ENCODE assay signal across 23 cellular contexts in the genomic region with DNA sequence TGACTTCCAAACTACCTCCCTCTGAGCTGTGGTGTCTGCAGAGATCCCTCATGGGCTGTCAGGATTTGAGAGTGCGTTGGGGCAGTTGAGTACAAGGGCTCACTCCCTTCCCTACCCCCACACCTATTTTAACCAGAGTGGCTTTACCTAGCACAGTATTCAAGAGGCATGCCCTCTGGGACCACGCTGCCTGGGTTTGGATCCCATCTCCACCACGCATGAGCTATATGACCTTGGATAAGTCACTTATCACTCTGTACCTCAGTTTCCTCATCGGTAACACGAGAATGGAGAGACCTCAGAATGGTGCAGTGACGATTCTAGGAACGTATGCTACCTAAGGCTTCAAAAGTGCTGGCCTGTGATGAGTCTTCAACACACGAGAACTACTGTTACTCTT.
"Had no signal": no experiment of that assay in that cellular context is flagged by ENCODE, and none has a peak within 500 bp of the region (broad histone marks: within the 10 kb centered on the region; RNA-seq: fewer than 3 reads in every experiment).

No MANE protein-coding gene starts in this region.

- H3K27ac Mint-ChIP-seq: activated CD4-positive, alpha-beta memory T cell treated with anti-CD3 and anti-CD28 coated beads for 36 hours; activated CD4-positive, alpha-beta T cell treated with anti-CD3 and anti-CD28 coated beads, Interleukin-2, amount 10 ng/mL, durations not matched to agents 7 days and 5 days; activated naive CD8-positive, alpha-beta T cell treated with anti-CD3 and anti-CD28 coated beads, Interleukin-2, amount 10 ng/mL, durations not matched to agents 7 days and 5 days; activated T-cell treated with anti-CD3 and anti-CD28 coated beads, Interleukin-2, amount 50 U/mL, for 72 hours had no signal

- H3K36me3 Mint-ChIP-seq: activated CD4-positive, alpha-beta memory T cell treated with anti-CD3 and anti-CD28 coated beads for 36 hours; activated naive CD8-positive, alpha-beta T cell treated with anti-CD3 and anti-CD28 coated beads, Interleukin-2, amount 10 ng/mL, durations not matched to agents 7 days and 5 days had no signal

- H3K4me1 Mint-ChIP-seq: activated CD4-positive, alpha-beta T cell treated with anti-CD3 and anti-CD28 coated beads, Interleukin-2, amount 10 ng/mL, durations not matched to agents 7 days and 5 days; activated naive CD8-positive, alpha-beta T cell treated with anti-CD3 and anti-CD28 coated beads, Interleukin-2, amount 10 ng/mL, durations not matched to agents 7 days and 5 days; central memory CD8-positive, alpha-beta T cell had no signal

- H3K4me3 Mint-ChIP-seq: activated CD4-positive, alpha-beta memory T cell treated with anti-CD3 and anti-CD28 coated beads for 36 hours; activated CD4-positive, alpha-beta T cell treated with anti-CD3 and anti-CD28 coated beads, Interleukin-2, amount 10 ng/mL, durations not matched to agents 7 days and 5 days; activated naive CD8-positive, alpha-beta T cell treated with anti-CD3 and anti-CD28 coated beads, Interleukin-2, amount 10 ng/mL, durations not matched to agents 7 days and 5 days; activated T-cell treated with anti-CD3 and anti-CD28 coated beads, Interleukin-2, amount 50 U/mL, for 72 hours; central memory CD8-positive, alpha-beta T cell had no signal

- ATAC-seq: activated T-cell treated with anti-CD3 and anti-CD28 coated beads, Interleukin-2, amount 50 U/mL, for 72 hours; Panc1; Right ventricle myocardium inferior had no signal

- H3K9me3 ChIP-seq: SK-N-SH had no signal

- H3K9me3 Mint-ChIP-seq: activated CD4-positive, alpha-beta memory T cell treated with anti-CD3 and anti-CD28 coated beads for 36 hours; activated CD4-positive, alpha-beta T cell treated with anti-CD3 and anti-CD28 coated beads, Interleukin-2, amount 10 ng/mL, durations not matched to agents 7 days and 5 days; activated naive CD8-positive, alpha-beta T cell treated with anti-CD3 and anti-CD28 coated beads, Interleukin-2, amount 10 ng/mL, durations not matched to agents 7 days and 5 days; activated T-cell treated with anti-CD3 and anti-CD28 coated beads, Interleukin-2, amount 50 U/mL, for 72 hours; central memory CD8-positive, alpha-beta T cell had no signal

- DNase-seq: activated CD4-positive, alpha-beta memory T cell treated with anti-CD3 and anti-CD28 coated beads for 36 hours; activated CD4-positive, alpha-beta T cell treated with anti-CD3 and anti-CD28 coated beads, Interleukin-2, amount 10 ng/mL, durations not matched to agents 7 days and 5 days; activated CD4-positive, CD25-positive, alpha-beta regulatory T cell; activated CD8-positive, alpha-beta memory T cell treated with anti-CD3 and anti-CD28 coated beads, Interleukin-2, amount 50 U/mL, for 4 hours; activated naive CD4-positive, alpha-beta T cell treated with anti-CD3 and anti-CD28 coated beads, Interleukin-2, amount 50 U/mL, for 16 hours; activated naive CD8-positive, alpha-beta T cell treated with anti-CD3 and anti-CD28 coated beads, Interleukin-2, amount 10 ng/mL, durations not matched to agents 7 days and 5 days; activated T-cell treated with anti-CD3 and anti-CD28 coated beads, Interleukin-2, amount 50 U/mL, for 72 hours; Kasumi-1; KBM-7; NCI-H1048; NCI-H146; NCI-H187 treated with DMSO at 0.1 percent for 48 hours; NCI-H2171 treated with DMSO at 0.1 percent for 48 hours; NCI-H526; NK-92 treated with Interleukin-12 subunit alpha and Interleukin-12 subunit beta, amount 100 ng/mL, for 24 hours; OCI-M1; RPMI8226; T-helper 1 cell had no signal

- H3K27ac ChIP-seq: VCaP had no signal
